In genomic region chr1:31102501-31102950, GRCh38 we compare ENCODE assay signal across 1 cellular context.
TF ChIP-seq lines count a peak whose summit lies in the region.

No MANE protein-coding gene starts in this region.

TF ChIP-seq in H1, 55 proteins besides CTCF, POLR2A, EP300 and RAD21:
- TF ChIP-seq, protein P1, sequence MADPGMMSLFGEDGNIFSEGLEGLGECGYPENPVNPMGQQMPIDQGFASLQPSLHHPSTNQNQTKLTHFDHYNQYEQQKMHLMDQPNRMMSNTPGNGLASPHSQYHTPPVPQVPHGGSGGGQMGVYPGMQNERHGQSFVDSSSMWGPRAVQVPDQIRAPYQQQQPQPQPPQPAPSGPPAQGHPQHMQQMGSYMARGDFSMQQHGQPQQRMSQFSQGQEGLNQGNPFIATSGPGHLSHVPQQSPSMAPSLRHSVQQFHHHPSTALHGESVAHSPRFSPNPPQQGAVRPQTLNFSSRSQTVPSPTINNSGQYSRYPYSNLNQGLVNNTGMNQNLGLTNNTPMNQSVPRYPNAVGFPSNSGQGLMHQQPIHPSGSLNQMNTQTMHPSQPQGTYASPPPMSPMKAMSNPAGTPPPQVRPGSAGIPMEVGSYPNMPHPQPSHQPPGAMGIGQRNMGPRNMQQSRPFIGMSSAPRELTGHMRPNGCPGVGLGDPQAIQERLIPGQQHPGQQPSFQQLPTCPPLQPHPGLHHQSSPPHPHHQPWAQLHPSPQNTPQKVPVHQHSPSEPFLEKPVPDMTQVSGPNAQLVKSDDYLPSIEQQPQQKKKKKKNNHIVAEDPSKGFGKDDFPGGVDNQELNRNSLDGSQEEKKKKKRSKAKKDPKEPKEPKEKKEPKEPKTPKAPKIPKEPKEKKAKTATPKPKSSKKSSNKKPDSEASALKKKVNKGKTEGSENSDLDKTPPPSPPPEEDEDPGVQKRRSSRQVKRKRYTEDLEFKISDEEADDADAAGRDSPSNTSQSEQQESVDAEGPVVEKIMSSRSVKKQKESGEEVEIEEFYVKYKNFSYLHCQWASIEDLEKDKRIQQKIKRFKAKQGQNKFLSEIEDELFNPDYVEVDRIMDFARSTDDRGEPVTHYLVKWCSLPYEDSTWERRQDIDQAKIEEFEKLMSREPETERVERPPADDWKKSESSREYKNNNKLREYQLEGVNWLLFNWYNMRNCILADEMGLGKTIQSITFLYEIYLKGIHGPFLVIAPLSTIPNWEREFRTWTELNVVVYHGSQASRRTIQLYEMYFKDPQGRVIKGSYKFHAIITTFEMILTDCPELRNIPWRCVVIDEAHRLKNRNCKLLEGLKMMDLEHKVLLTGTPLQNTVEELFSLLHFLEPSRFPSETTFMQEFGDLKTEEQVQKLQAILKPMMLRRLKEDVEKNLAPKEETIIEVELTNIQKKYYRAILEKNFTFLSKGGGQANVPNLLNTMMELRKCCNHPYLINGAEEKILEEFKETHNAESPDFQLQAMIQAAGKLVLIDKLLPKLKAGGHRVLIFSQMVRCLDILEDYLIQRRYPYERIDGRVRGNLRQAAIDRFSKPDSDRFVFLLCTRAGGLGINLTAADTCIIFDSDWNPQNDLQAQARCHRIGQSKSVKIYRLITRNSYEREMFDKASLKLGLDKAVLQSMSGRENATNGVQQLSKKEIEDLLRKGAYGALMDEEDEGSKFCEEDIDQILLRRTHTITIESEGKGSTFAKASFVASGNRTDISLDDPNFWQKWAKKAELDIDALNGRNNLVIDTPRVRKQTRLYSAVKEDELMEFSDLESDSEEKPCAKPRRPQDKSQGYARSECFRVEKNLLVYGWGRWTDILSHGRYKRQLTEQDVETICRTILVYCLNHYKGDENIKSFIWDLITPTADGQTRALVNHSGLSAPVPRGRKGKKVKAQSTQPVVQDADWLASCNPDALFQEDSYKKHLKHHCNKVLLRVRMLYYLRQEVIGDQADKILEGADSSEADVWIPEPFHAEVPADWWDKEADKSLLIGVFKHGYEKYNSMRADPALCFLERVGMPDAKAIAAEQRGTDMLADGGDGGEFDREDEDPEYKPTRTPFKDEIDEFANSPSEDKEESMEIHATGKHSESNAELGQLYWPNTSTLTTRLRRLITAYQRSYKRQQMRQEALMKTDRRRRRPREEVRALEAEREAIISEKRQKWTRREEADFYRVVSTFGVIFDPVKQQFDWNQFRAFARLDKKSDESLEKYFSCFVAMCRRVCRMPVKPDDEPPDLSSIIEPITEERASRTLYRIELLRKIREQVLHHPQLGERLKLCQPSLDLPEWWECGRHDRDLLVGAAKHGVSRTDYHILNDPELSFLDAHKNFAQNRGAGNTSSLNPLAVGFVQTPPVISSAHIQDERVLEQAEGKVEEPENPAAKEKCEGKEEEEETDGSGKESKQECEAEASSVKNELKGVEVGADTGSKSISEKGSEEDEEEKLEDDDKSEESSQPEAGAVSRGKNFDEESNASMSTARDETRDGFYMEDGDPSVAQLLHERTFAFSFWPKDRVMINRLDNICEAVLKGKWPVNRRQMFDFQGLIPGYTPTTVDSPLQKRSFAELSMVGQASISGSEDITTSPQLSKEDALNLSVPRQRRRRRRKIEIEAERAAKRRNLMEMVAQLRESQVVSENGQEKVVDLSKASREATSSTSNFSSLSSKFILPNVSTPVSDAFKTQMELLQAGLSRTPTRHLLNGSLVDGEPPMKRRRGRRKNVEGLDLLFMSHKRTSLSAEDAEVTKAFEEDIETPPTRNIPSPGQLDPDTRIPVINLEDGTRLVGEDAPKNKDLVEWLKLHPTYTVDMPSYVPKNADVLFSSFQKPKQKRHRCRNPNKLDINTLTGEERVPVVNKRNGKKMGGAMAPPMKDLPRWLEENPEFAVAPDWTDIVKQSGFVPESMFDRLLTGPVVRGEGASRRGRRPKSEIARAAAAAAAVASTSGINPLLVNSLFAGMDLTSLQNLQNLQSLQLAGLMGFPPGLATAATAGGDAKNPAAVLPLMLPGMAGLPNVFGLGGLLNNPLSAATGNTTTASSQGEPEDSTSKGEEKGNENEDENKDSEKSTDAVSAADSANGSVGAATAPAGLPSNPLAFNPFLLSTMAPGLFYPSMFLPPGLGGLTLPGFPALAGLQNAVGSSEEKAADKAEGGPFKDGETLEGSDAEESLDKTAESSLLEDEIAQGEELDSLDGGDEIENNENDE (IDR thresholded peaks at IDR 0.05; ENCODE audit: insufficient replicate concordance, low read length), result no peak
- TF ChIP-seq KDM4A (IDR thresholded peaks at IDR 0.05; ENCODE audit: low read depth, low read length, severe bottlenecking), result no peak
- TF ChIP-seq TBP (IDR thresholded peaks at IDR 0.05; ENCODE audit: low read depth, low read length), result no peak
- no peak for TF ChIP-seq HDAC6 (IDR thresholded peaks at IDR 0.05; ENCODE audit: low read depth, low read length)
- no peak for TF ChIP-seq HDAC2 (IDR thresholded peaks at IDR 0.05; ENCODE audit: borderline replicate concordance in 1 of 2, low read depth in 2 of 2, low read length in 2 of 2)
- TF ChIP-seq CTBP2 (IDR thresholded peaks at IDR 0.05; ENCODE audit: borderline replicate concordance, insufficient read depth, insufficient read length, low read length), result no peak
- no peak for TF ChIP-seq BCL11A (IDR thresholded peaks at IDR 0.05; ENCODE audit: low read depth in 2 of 2, low read length in 2 of 2)
- TF ChIP-seq SIX5 (IDR thresholded peaks at IDR 0.05; ENCODE audit: low read depth, low read length), result no peak
- no peak for TF ChIP-seq TEAD4 (IDR thresholded peaks at IDR 0.05; ENCODE audit: low read depth, low read length)
- no peak for TF ChIP-seq CBX5 (IDR thresholded peaks at IDR 0.05; ENCODE audit: low read depth, low read length)
- no peak for TF ChIP-seq NANOG (IDR thresholded peaks at IDR 0.05; ENCODE audit: insufficient read depth, low read depth, low read length, poor library complexity, severe bottlenecking)
- TF ChIP-seq SAP30 (IDR thresholded peaks at IDR 0.05; ENCODE audit: insufficient read depth, insufficient replicate concordance, low read length), result no peak
- TF ChIP-seq CEBPB (IDR thresholded peaks at IDR 0.05; ENCODE audit: low read depth, low read length), result no peak
- TF ChIP-seq SP4 (IDR thresholded peaks at IDR 0.05; ENCODE audit: low read length), result no peak
- no peak for TF ChIP-seq SIRT6 (IDR thresholded peaks at IDR 0.05; ENCODE audit: low read length)
- TF ChIP-seq KDM5A (IDR thresholded peaks at IDR 0.05; ENCODE audit: low read length), result no peak
